Comparison of ENCODE assay signal across 8 cellular contexts in the genomic region with DNA sequence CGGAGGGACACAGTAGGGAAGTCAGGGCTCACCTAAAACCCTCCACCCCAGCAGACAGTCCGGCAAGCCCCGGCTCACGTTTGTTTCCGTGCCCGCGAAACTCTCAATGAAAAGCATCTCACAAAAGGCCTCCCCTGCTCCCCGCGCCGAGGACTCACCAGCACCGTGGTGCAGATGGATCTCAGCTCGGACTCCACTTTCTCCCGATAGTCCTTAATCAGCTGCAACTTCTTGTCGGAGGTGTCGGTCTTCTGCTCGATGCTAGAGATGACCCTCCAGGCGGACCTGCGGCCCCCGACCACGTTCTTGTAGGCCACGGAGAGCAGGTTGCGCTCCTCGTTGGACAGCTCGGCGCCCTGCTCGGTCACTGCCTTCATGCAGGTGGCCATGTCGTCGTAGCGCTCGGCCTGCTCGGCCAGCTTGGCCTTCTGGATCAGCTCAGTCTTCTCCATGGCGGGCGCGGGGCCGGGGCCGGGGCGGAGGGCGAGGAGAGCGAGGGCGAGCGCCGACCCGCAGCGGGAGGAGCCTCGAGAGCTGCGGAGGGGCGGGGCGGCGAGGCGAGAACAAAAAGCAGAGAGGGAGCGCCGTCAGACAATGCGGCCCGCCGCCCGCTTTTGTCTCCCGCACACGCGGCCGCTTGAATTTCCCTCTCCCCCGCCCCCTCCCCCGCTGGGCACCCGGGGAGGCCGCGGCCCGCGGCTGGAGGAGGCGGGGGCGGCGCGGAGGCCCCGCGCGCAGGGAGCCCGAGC. TPM values are rescaled to one million over a fixed set of nuclear protein-coding genes. Genes with fewer than 3 reads are reported as not detected.
DNase-seq lines count a peak whose midpoint lies in the region; ATAC-seq and TF ChIP-seq lines count a peak whose summit lies in the region.

No MANE protein-coding gene starts in this region.

- H3K27me3 ChIP-seq in KMS-11 (ENCODE audit: insufficient read depth, low read depth) (no peaks in the 10 kb centered on the region), neuron (ENCODE audit: insufficient read depth, low read length) (no peaks in the 10 kb centered on the region), subcutaneous abdominal adipose tissue (ENCODE audit: control insufficient read depth in 5 of 5, insufficient read depth in 4 of 5, low read length in 5 of 5) (no peaks in the 10 kb centered on the region)

- DNase-seq in DMS79 treated with DMSO at 0.1 percent for 48 hours (lab: John Stamatoyannopoulos, UW), result peak; percentile 64
- DNase-seq in RWPE1 (ENCODE audit: low spot score), result peak; percentile 57
- DNase-seq in activated effector memory CD4-positive, alpha-beta T cell treated with anti-CD3 and anti-CD28 coated beads, Interleukin-2, amount 50 U/mL, for 16 hours, result peak; percentile 92
- DNase-seq in fibroblast of villous mesenchyme (ENCODE audit: low read depth), result peak; percentile 67

- H3K4me2 ChIP-seq in KMS-11, result peak overlapping the region; percentile 97

- peaks cover 9% of the 10 kb centered on the region; the same call in 1 of the 2 replicates for H3K36me3 ChIP-seq in KMS-11 (ENCODE audit: insufficient read depth)
- peaks cover 42% of the 10 kb centered on the region for H3K36me3 ChIP-seq in neuron (ENCODE audit: insufficient read depth, low read length)
- H3K36me3 ChIP-seq in subcutaneous abdominal adipose tissue (ENCODE audit: control insufficient read depth in 5 of 5, insufficient read depth in 5 of 5, low read length in 5 of 5), result peaks cover 0 to 15% (median 4%) of the 10 kb centered on the region in 5 donors

- POLR2A ChIA-PET in RWPE1 (lab: Yijun Ruan, JAX; ENCODE audit: low non-redundant PET), result interaction anchor here (0.9 to 1.4 kb wide), 4 partner anchors 10 to 122 kb away, joined by 3 to 7 read pairs (median 4); no protein-coding TSS in a partner anchor

- peak overlapping the region; percentile 80 for H3K27ac ChIP-seq in KMS-11
- peak overlapping the region; percentile 94 for H3K27ac ChIP-seq in RWPE1
- H3K27ac ChIP-seq in subcutaneous abdominal adipose tissue (ENCODE audit: low read depth, low read length), result peak overlapping the region; percentile 89

- ATAC-seq in GM21723 (IDR thresholded peaks at IDR 0.05; ENCODE audit: unreplicated experiment), result peak; percentile 55

- CTCF ChIA-PET in RWPE1 (lab: Yijun Ruan, JAX), result interaction anchor here (0.6 to 0.7 kb wide), 3 partner anchors 107 to 418 kb away, joined by 3 read pairs; no protein-coding TSS in a partner anchor

- H2AFZ ChIP-seq in KMS-11 (ENCODE audit: low read depth) (no peak overlapping the region; the same call in 1 of the 2 replicates), neuron (ENCODE audit: low read depth, low read length) (no peak overlapping the region)

- TF ChIP-seq CTCF in KMS-11 (conservative IDR thresholded peaks at IDR 0.05; ENCODE audit: low read depth, low read length) (no peak), RWPE1 (conservative IDR thresholded peaks at IDR 0.05; ENCODE audit: low read depth) (no peak), fibroblast of villous mesenchyme (IDR thresholded peaks at IDR 0.05; ENCODE audit: insufficient read depth, low read depth, low read length) (no peak)

- H3K4me1 ChIP-seq in KMS-11 (ENCODE audit: low read depth, poor library complexity, severe bottlenecking) (peaks cover 44% of the 10 kb centered on the region), neuron (ENCODE audit: insufficient read depth, low read length) (peaks cover 41% of the 10 kb centered on the region), subcutaneous abdominal adipose tissue (ENCODE audit: control insufficient read depth in 5 of 5, insufficient read depth in 5 of 5, low read length in 5 of 5) (peaks cover 4 to 52% (median 42%) of the 10 kb centered on the region in 5 donors)

- H3K9ac ChIP-seq in KMS-11, result peak overlapping the region; percentile 83
- H3K9ac ChIP-seq in subcutaneous abdominal adipose tissue (ENCODE audit: low read length in 5 of 5), result peak overlapping the region; percentile 63 to 94 (median 78)

- H3K79me2 ChIP-seq in KMS-11 (ENCODE audit: insufficient read depth, low read depth), result peaks cover 52% of the 10 kb centered on the region

- H4K20me1 ChIP-seq in KMS-11 (ENCODE audit: insufficient read depth), result peaks cover 46% of the 10 kb centered on the region

- peak overlapping the region; percentile 47 for H3K4me3 ChIP-seq in KMS-11 (IDR thresholded peaks at IDR 0.05; ENCODE audit: insufficient read depth, low read depth, low read length)
- H3K4me3 ChIP-seq in fibroblast of villous mesenchyme (ENCODE audit: low read depth, low read length), result peak overlapping the region; percentile 80
- peak overlapping the region; percentile 82 for H3K4me3 ChIP-seq in neuron (ENCODE audit: low read length)
- peak overlapping the region; percentile 85 to 96 (median 94) for H3K4me3 ChIP-seq in subcutaneous abdominal adipose tissue (ENCODE audit: low read depth in 1 of 5, low read length in 5 of 5)

- H3K9me3 ChIP-seq in neuron (ENCODE audit: low read length) (no peaks in the 10 kb centered on the region), subcutaneous abdominal adipose tissue (ENCODE audit: control insufficient read depth in 5 of 5, low read length in 5 of 5) (no peaks in the 10 kb centered on the region)

RNA-seq across cellular contexts. Expression of a gene that starts 0.6 kb away (rescaled TPM):
- 260 and 283 TPM in 2 replicates for total RNA-seq in fibroblast of villous mesenchyme

Comparison
In these comparisons a context has a peak if more than half of its experiments do, and no peak if none do; other contexts are left out.
1. Peak in every context shown above with its lines: DNase-seq, ATAC-seq, H3K4me3 ChIP-seq and H3K27ac ChIP-seq.